ENCODE assay signal across 8 cellular contexts in the genomic region with DNA sequence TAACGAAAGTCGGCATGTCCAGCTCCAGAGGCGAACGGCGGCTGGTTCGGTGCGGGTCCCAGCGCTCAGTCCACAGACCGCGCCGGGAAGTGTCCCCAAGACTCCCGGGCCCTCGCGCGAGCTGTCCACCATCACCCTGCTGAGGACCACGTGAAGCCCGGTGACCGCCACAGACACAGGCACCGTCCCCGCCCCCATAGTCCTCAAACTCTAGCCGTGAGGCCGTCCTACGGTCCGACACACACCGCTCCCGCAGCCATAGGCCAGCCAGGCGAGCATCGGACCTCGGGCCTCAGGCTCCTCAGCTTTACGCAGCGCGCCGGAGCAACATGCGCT. TPM values are rescaled to one million over a fixed set of nuclear protein-coding genes. Genes with fewer than 3 reads are reported as not detected.
DNase-seq lines count a peak whose midpoint lies in the region; ATAC-seq, FAIRE-seq and TF ChIP-seq lines count a peak whose summit lies in the region.

No MANE protein-coding gene starts in this region.

- H3K9me3 ChIP-seq in K562 (replicated peaks; ENCODE audit: control insufficient read depth, insufficient read depth, low read depth, low read length) (no peaks in the 10 kb centered on the region), keratinocyte (ENCODE audit: control insufficient read depth, low read depth, low read length) (no peaks in the 10 kb centered on the region), stomach smooth muscle (ENCODE audit: control insufficient read depth in 2 of 2, low read length in 2 of 2) (no peaks in the 10 kb centered on the region)

- H3K27ac Mint-ChIP-seq in activated CD4-positive, alpha-beta T cell treated with anti-CD3 and anti-CD28 coated beads, Interleukin-2, amount 10 ng/mL, durations not matched to agents 7 days and 5 days = peak overlapping the region; percentile 92

- in situ Hi-C loops in K562 (cut with MboI) = no loop called here

- H3K9ac ChIP-seq in K562 (ENCODE audit: insufficient read depth in 1 of 2, low read depth in 2 of 2, low read length in 2 of 2) = peak overlapping the region; percentile 81 to 99
- H3K9ac ChIP-seq in keratinocyte (ENCODE audit: control insufficient read depth, extremely low read depth, insufficient read depth, low read length) = peak overlapping the region; percentile 95
- peak overlapping the region; percentile 84 to 85 for H3K9ac ChIP-seq in stomach smooth muscle (ENCODE audit: low read length in 2 of 2)

- no peak for TF ChIP-seq POLR2A in K562 (conservative IDR thresholded peaks at IDR 0.05)

- CTCF ChIA-PET in activated CD4-positive, alpha-beta T cell treated with anti-CD3 and anti-CD28 coated beads, Interleukin-2, amount 10 ng/mL, durations not matched to agents 7 days and 5 days (lab: Charles Lee) = interaction anchor here (0.6 to 1.2 kb wide), 6 partner anchors 9 to 240 kb away, joined by 3 to 6 read pairs (median 4); a partner anchor contains a TSS
- CTCF ChIA-PET in HEK293T (lab: Yijun Ruan, JAX) (no interaction called here), K562 (lab: Yijun Ruan, JAX; ENCODE audit: low intra/inter-chr PET ratio) (no interaction called here)

- H3K4me1 Mint-ChIP-seq in activated CD4-positive, alpha-beta T cell treated with anti-CD3 and anti-CD28 coated beads, Interleukin-2, amount 10 ng/mL, durations not matched to agents 7 days and 5 days = peaks cover 40% of the 10 kb centered on the region

- DNase-seq in activated CD4-positive, alpha-beta T cell treated with anti-CD3 and anti-CD28 coated beads, Interleukin-2, amount 10 ng/mL, durations not matched to agents 7 days and 5 days = no peak
- DNase-seq in activated CD4-positive, alpha-beta T cell treated with anti-CD3 and anti-CD28 coated beads for 48 hours = no peak
- DNase-seq in HEK293T (ENCODE audit: extremely low spot score) = peak; percentile 57
- peak; percentile 56 for DNase-seq in MV-4-11 (lab: John Stamatoyannopoulos, UW)
- peak; percentile 54 to 69 (median 66) for DNase-seq in K562 (ENCODE audit: extremely low read depth in 1 of 4, low spot score in 3 of 4)
- DNase-seq in keratinocyte (ENCODE audit: low read depth, low spot score) = no peak
- DNase-seq in NCI-H1417 treated with DMSO at 0.1 percent for 48 hours (lab: John Stamatoyannopoulos, UW) = no peak

- H3K4me2 ChIP-seq in K562 (ENCODE audit: insufficient read depth, low read length) (peak overlapping the region; percentile 96), keratinocyte (ENCODE audit: control insufficient read depth, extremely low read depth, insufficient read depth, low read depth, low read length) (peak overlapping the region; percentile 83)

- intact Hi-C loops in K562 (cut with micrococcal nuclease) = loop anchor here (5.0 kb wide), 1 partner anchor 53 kb away; no protein-coding TSS in a partner anchor

- peaks cover 37% of the 10 kb centered on the region for H3K36me3 Mint-ChIP-seq in activated CD4-positive, alpha-beta T cell treated with anti-CD3 and anti-CD28 coated beads, Interleukin-2, amount 10 ng/mL, durations not matched to agents 7 days and 5 days (ENCODE audit: low read depth)

- peak overlapping the region; percentile 92 for H2AFZ ChIP-seq in K562 (ENCODE audit: low read depth, low read length)
- H2AFZ ChIP-seq in keratinocyte (ENCODE audit: control insufficient read depth, low read length) = peak overlapping the region; percentile 95

- under 1% methylated on average over 34 of the region's 34 CpGs for WGBS in K562 (ENCODE audit: insufficient coverage, low coverage, missing lambda C conversion rate)

- H3K27ac ChIP-seq in K562 (ENCODE audit: extremely low read depth, low read depth, low read length) (peak overlapping the region; percentile 86), keratinocyte (ENCODE audit: control insufficient read depth, insufficient read depth, low read length) (peak overlapping the region; percentile 91), stomach smooth muscle (ENCODE audit: low read length) (peak overlapping the region; percentile 89)

- peak overlapping the region; percentile 73 for H3K4me3 ChIP-seq in K562
- H3K4me3 ChIP-seq in keratinocyte (ENCODE audit: control insufficient read depth in 2 of 3, extremely low read depth in 1 of 3, insufficient read depth in 2 of 3, low read depth in 1 of 3, low read length in 3 of 3) = peak overlapping the region; percentile 92 to 96 (median 96)
- H3K4me3 ChIP-seq in stomach smooth muscle (ENCODE audit: low read length in 2 of 2) = peak overlapping the region; percentile 99

- H3K79me2 ChIP-seq in K562 (ENCODE audit: control insufficient read depth, insufficient read depth, low read length) (peaks cover 23% of the 10 kb centered on the region), keratinocyte (ENCODE audit: control insufficient read depth, insufficient read depth, low read length) (peaks cover 10% of the 10 kb centered on the region)

- H3K4me1 ChIP-seq in K562 (replicated peaks in 1 of 2; ENCODE audit: control insufficient read depth in 2 of 2, insufficient read depth in 2 of 2, low read length in 2 of 2) = peaks cover 16 to 18% of the 10 kb centered on the region in 2 experiments; a peak in 4 of 5 replicates
- peaks cover 17% of the 10 kb centered on the region for H3K4me1 ChIP-seq in keratinocyte (ENCODE audit: control insufficient read depth, extremely low read depth, insufficient read depth, low read length)
- H3K4me1 ChIP-seq in stomach smooth muscle (ENCODE audit: control insufficient read depth, insufficient read depth, low read length) = peaks cover 10% of the 10 kb centered on the region

- H3K36me3 ChIP-seq in K562 (ENCODE audit: control insufficient read depth, insufficient read depth, low read length) (peaks cover 42% of the 10 kb centered on the region), keratinocyte (ENCODE audit: control insufficient read depth in 2 of 2, extremely low read depth in 1 of 2, insufficient read depth in 2 of 2, low read length in 2 of 2) (peaks cover 13% of the 10 kb centered on the region in 2 experiments), stomach smooth muscle (ENCODE audit: control insufficient read depth in 2 of 2, insufficient read depth in 2 of 2, low read length in 2 of 2) (peaks cover 20 to 26% of the 10 kb centered on the region in 2 donors)

- FAIRE-seq in K562 (lab: Jason Lieb, UNC) (no peak), keratinocyte (lab: Jason Lieb, UNC) (no peak)

- H3K4me3 Mint-ChIP-seq in activated CD4-positive, alpha-beta T cell treated with anti-CD3 and anti-CD28 coated beads, Interleukin-2, amount 10 ng/mL, durations not matched to agents 7 days and 5 days = peak overlapping the region; percentile 83

- TF ChIP-seq RAD21 in K562 (CRISPR knock-in tag; conservative IDR thresholded peaks at IDR 0.05 in 1 of 2, IDR thresholded peaks at IDR 0.05 in 1 of 2) = peak in 1 of 2 experiments; percentile 7; a peak in 1 of 4 replicates

- H3K27me3 ChIP-seq in K562 (ENCODE audit: control insufficient read depth in 2 of 2, insufficient read depth in 2 of 2, low read length in 2 of 2) (no peaks in the 10 kb centered on the region), keratinocyte (ENCODE audit: control insufficient read depth, extremely low read depth, insufficient read depth, low read length) (no peaks in the 10 kb centered on the region), stomach smooth muscle (ENCODE audit: control insufficient read depth in 1 of 2, insufficient read depth in 2 of 2, low read length in 2 of 2) (no peaks in the 10 kb centered on the region)

- H3K27me3 Mint-ChIP-seq in activated CD4-positive, alpha-beta T cell treated with anti-CD3 and anti-CD28 coated beads, Interleukin-2, amount 10 ng/mL, durations not matched to agents 7 days and 5 days = no peaks in the 10 kb centered on the region

- POLR2A ChIA-PET in activated CD4-positive, alpha-beta T cell treated with anti-CD3 and anti-CD28 coated beads, Interleukin-2, amount 10 ng/mL, durations not matched to agents 7 days and 5 days (lab: Charles Lee) = interaction anchor here (0.6 to 0.8 kb wide), 2 partner anchors 10 to 62 kb away, joined by 3 to 4 read pairs; a partner anchor contains a TSS
- POLR2A ChIA-PET in HEK293T (lab: Yijun Ruan, JAX) (interaction anchor here (0.6 to 3.9 kb wide), 20 partner anchors 11 to 469 kb away, joined by 3 to 39 read pairs (median 5); a partner anchor contains a TSS), K562 (lab: Yijun Ruan, JAX) (interaction anchor here (0.6 to 1.9 kb wide), 8 partner anchors 9 to 34 kb away, joined by 3 to 12 read pairs (median 5); a partner anchor contains a TSS)

- H3K9me3 Mint-ChIP-seq in activated CD4-positive, alpha-beta T cell treated with anti-CD3 and anti-CD28 coated beads, Interleukin-2, amount 10 ng/mL, durations not matched to agents 7 days and 5 days = no peaks in the 10 kb centered on the region

- H3K9me1 ChIP-seq in K562 (ENCODE audit: control insufficient read depth, insufficient read depth, low read length) (no peaks in the 10 kb centered on the region), keratinocyte (ENCODE audit: control insufficient read depth, extremely low read depth, insufficient read depth, low read length) (no peaks in the 10 kb centered on the region)

- TF ChIP-seq CTCF in K562 (IDR thresholded peaks at IDR 0.05 in 2 of 3, conservative IDR thresholded peaks at IDR 0.05 in 1 of 3; ENCODE audit: insufficient read depth in 2 of 3, low read depth in 1 of 3, low read length in 3 of 3) (no peak), keratinocyte (optimal IDR thresholded peaks at IDR 0.05 in 1 of 3, IDR thresholded peaks at IDR 0.05 in 1 of 3, conservative IDR thresholded peaks at IDR 0.05 in 1 of 3; ENCODE audit: extremely low read depth in 1 of 3, insufficient read depth in 2 of 3, low read length in 3 of 3) (no peak)

- ATAC-seq in K562 = peak; percentile 77

- BruUV-seq in K562 (replicated peaks; lab: Mats Ljungman, UMichigan) = no TSS peak

- TF ChIP-seq EP300 in K562 (IDR thresholded peaks at IDR 0.05; ENCODE audit: low read length) = no peak

- no peaks in the 10 kb centered on the region for H4K20me1 ChIP-seq in K562 (replicated peaks; ENCODE audit: control insufficient read depth, insufficient read depth, low read length)
- no peaks in the 10 kb centered on the region for H4K20me1 ChIP-seq in keratinocyte (ENCODE audit: control insufficient read depth, extremely low read depth, insufficient read depth, low read length)

- dilution Hi-C loops in keratinocyte (cut with MboI; ENCODE audit: extremely low pct_ligation_motif_present, low sequenced_read_pairs) = no loop called here

RNA-seq across cellular contexts. Expression of a gene that starts 0.5 kb away (rescaled TPM):
- 10 to 100 TPM; 15.7 to 19.4 TPM for total RNA-seq in activated CD4-positive, alpha-beta T cell treated with anti-CD3 and anti-CD28 coated beads, Interleukin-2, amount 10 ng/mL, durations not matched to agents 7 days and 5 days
- 72.3 and 98.7 TPM in 2 replicates for total RNA-seq in K562 (2011; cell fraction: chromatin; rRNA removed; ENCODE audit: low replicate concordance)
- 43.0 and 50.5 TPM in 2 replicates for total RNA-seq in K562 (2011; cell fraction: nucleolus; rRNA removed)
- 68.0 and 93.6 TPM in 2 replicates for total RNA-seq in K562 (2011; cell fraction: nucleoplasm; rRNA removed)
- total RNA-seq in K562 (2014; rRNA removed) = 16.0 and 16.1 TPM in 2 replicates
- 25.7 and 27.1 TPM in 2 replicates for total RNA-seq in K562 (2014; rRNA removed; fragmentation: Illumina TruSeq; extraction: Trizol)
- total RNA-seq in K562 (2015; rRNA removed; fragmentation: Illumina TruSeq; extraction: Trizol) = 23.6 and 23.9 TPM in 2 replicates
- 23.5 and 27.0 TPM in 2 replicates for total RNA-seq in K562 (2021)
- polyA plus RNA-seq in K562 (2011; rRNA removed) = 20.1 and 24.5 TPM in 2 replicates
- 11.7 and 14.6 TPM in 2 replicates for polyA plus RNA-seq in K562 (2011; cell fraction: cytosol; rRNA removed)
- polyA plus RNA-seq in K562 (2011; cell fraction: nucleus; rRNA removed) = 43.3 and 46.0 TPM in 2 replicates
- 12.9 and 14.2 TPM in 2 replicates for polyA plus RNA-seq in K562 (2012)
- 26.2 and 27.4 TPM in 2 replicates for polyA plus RNA-seq in K562 (2014; fragmentation: Illumina TruSeq; extraction: Trizol)
- polyA plus RNA-seq in K562 (2014; fragmentation: Nextera tagmentation; extraction: Ambion mirVana) = 10 to 100 TPM; 49.2 to 51.3 TPM
- polyA plus RNA-seq in K562 (2014; rRNA removed) = 31.7 and 32.5 TPM in 2 replicates
- 22.6 and 27.8 TPM in 2 replicates for polyA minus RNA-seq in K562 (2011; rRNA and poly(A)+ RNA removed)
- 10.6 and 18.2 TPM in 2 replicates for polyA minus RNA-seq in K562 (2011; cell fraction: cytosol; rRNA and poly(A)+ RNA removed)
- polyA minus RNA-seq in K562 (2011; cell fraction: nucleus; rRNA and poly(A)+ RNA removed) = 23.3 and 29.3 TPM in 2 replicates
- 15.1 to 16.8 TPM (median 15.8 TPM) in 3 replicates for polyA plus RNA-seq in keratinocyte
- 11.3 TPM for polyA plus RNA-seq in keratinocyte (2011; ENCODE audit: low read depth)
- 10.0 and 10.5 TPM in 2 replicates for polyA plus RNA-seq in keratinocyte (2011; cell fraction: cytosol; rRNA removed)
- 44.9 and 47.4 TPM in 2 replicates for polyA plus RNA-seq in keratinocyte (2011; cell fraction: nucleus; rRNA removed)
- 10.5 and 12.3 TPM in 2 replicates for polyA plus RNA-seq in keratinocyte (2012; ENCODE audit: low replicate concordance)
- polyA minus RNA-seq in keratinocyte = 12.2 to 14.2 TPM (median 13.4 TPM) in 3 replicates
- polyA minus RNA-seq in keratinocyte (2011; cell fraction: cytosol; rRNA and poly(A)+ RNA removed) = 9.4 TPM
- polyA minus RNA-seq in keratinocyte (2011; cell fraction: nucleus; rRNA and poly(A)+ RNA removed) = 11.4 and 18.9 TPM in 2 replicates

RNA-seq across cellular contexts. Expression of a gene that starts 10.0 kb away (rescaled TPM):
- total RNA-seq in activated CD4-positive, alpha-beta T cell treated with anti-CD3 and anti-CD28 coated beads, Interleukin-2, amount 10 ng/mL, durations not matched to agents 7 days and 5 days = 10 to 100 TPM; 49.5 to 51.1 TPM
- total RNA-seq in K562 (2011; cell fraction: chromatin; rRNA removed; ENCODE audit: low replicate concordance) = 5.1 and 7.5 TPM in 2 replicates
- 8.3 and 10.5 TPM in 2 replicates for total RNA-seq in K562 (2011; cell fraction: nucleolus; rRNA removed)
- total RNA-seq in K562 (2011; cell fraction: nucleoplasm; rRNA removed) = 8.5 and 9.1 TPM in 2 replicates
- 33.8 and 37.3 TPM in 2 replicates for total RNA-seq in K562 (2014; rRNA removed)
- 9.5 and 12.6 TPM in 2 replicates for total RNA-seq in K562 (2014; rRNA removed; fragmentation: Illumina TruSeq; extraction: Trizol)
- total RNA-seq in K562 (2015; rRNA removed; fragmentation: Illumina TruSeq; extraction: Trizol) = 15.4 and 15.6 TPM in 2 replicates
- total RNA-seq in K562 (2021) = 15.1 and 17.6 TPM in 2 replicates
- 14.8 and 21.8 TPM in 2 replicates for polyA plus RNA-seq in K562 (2011; rRNA removed)
- polyA plus RNA-seq in K562 (2011; cell fraction: cytosol; rRNA removed) = 21.5 and 101 TPM in 2 replicates
- polyA plus RNA-seq in K562 (2011; cell fraction: nucleus; rRNA removed) = 16.1 and 19.9 TPM in 2 replicates
- 12.9 and 16.1 TPM in 2 replicates for polyA plus RNA-seq in K562 (2012)
- polyA plus RNA-seq in K562 (2014; fragmentation: Illumina TruSeq; extraction: Trizol) = 9.3 and 10.0 TPM in 2 replicates
- 1 to 10 TPM; 2.5 to 5.5 TPM for polyA plus RNA-seq in K562 (2014; fragmentation: Nextera tagmentation; extraction: Ambion mirVana)
- polyA plus RNA-seq in K562 (2014; rRNA removed) = 21.5 and 29.6 TPM in 2 replicates
- 6.4 and 9.5 TPM in 2 replicates for polyA minus RNA-seq in K562 (2011; rRNA and poly(A)+ RNA removed)
- polyA minus RNA-seq in K562 (2011; cell fraction: cytosol; rRNA and poly(A)+ RNA removed) = 6.2 and 7.5 TPM in 2 replicates
- polyA minus RNA-seq in K562 (2011; cell fraction: nucleus; rRNA and poly(A)+ RNA removed) = 6.5 and 8.0 TPM in 2 replicates
- 188 to 269 TPM (median 207 TPM) in 3 replicates for polyA plus RNA-seq in keratinocyte
- polyA plus RNA-seq in keratinocyte (2011; ENCODE audit: low read depth) = 46.5 TPM
- polyA plus RNA-seq in keratinocyte (2011; cell fraction: cytosol; rRNA removed) = 157 and 252 TPM in 2 replicates
- polyA plus RNA-seq in keratinocyte (2011; cell fraction: nucleus; rRNA removed) = 136 and 160 TPM in 2 replicates
- polyA plus RNA-seq in keratinocyte (2012; ENCODE audit: low replicate concordance) = 109 and 180 TPM in 2 replicates
- 53.4 to 72.4 TPM (median 69.5 TPM) in 3 replicates for polyA minus RNA-seq in keratinocyte
- polyA minus RNA-seq in keratinocyte (2011; cell fraction: cytosol; rRNA and poly(A)+ RNA removed) = 363 TPM
- 69.5 and 80.8 TPM in 2 replicates for polyA minus RNA-seq in keratinocyte (2011; cell fraction: nucleus; rRNA and poly(A)+ RNA removed)

Comparison
In these comparisons a context has a peak if more than half of its experiments do, and no peak if none do; other contexts are left out.
1. DNase-seq: peak in HEK293T (single experiment), MV-4-11 (single experiment) and K562 (4 of 4); none in activated CD4-positive, alpha-beta T cell treated with anti-CD3 and anti-CD28 coated beads, Interleukin-2, amount 10 ng/mL, durations not matched to agents 7 days and 5 days (single experiment), activated CD4-positive, alpha-beta T cell treated with anti-CD3 and anti-CD28 coated beads for 48 hours (single experiment), keratinocyte (single experiment) and NCI-H1417 treated with DMSO at 0.1 percent for 48 hours (single experiment).
2. Peak in every context shown above with its lines, with median percentiles within 50 percentile points of each other: H3K27ac ChIP-seq, H3K4me3 ChIP-seq and H3K9ac ChIP-seq.